In the genomic region with DNA sequence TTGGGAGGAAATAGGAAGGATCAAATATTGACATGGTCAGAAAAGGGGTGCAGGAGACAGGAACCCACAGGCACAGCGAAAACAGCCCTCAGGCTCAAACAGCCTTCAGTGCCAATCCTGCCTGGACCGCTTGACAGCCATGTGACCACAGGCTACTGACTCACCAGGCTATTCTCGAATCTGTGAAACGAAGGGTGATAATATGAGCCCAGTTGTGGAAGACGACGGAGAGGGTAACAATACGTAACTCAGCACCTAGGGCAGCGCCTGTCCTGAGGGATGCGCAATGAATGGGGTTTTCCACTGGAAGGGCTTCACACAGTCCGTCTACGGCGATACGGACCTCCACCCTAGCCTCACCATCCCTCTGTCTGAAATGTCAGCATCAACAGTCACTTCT, we compare ENCODE assay signal across 19 cellular contexts.
DNase-seq lines count a peak whose midpoint lies in the region; ATAC-seq and TF ChIP-seq lines count a peak whose summit lies in the region.
"Had no signal": no experiment of that assay in that cellular context is flagged by ENCODE, and none has a peak within 500 bp of the region (broad histone marks: within the 10 kb centered on the region; RNA-seq: fewer than 3 reads in every experiment).

No MANE protein-coding gene starts in this region.

- WGBS in psoas muscle, 3 donors = 61 to 66% (median 64%) methylated on average over 13 of the region's 13 CpGs

- no peak overlapping the region for H3K4me3 ChIP-seq in HEK293 (ENCODE audit: low read depth, low read length)
- no peak overlapping the region for H3K4me3 ChIP-seq in psoas muscle
- no peak overlapping the region for H3K4me3 ChIP-seq in upper lobe of right lung
- H3K4me3 ChIP-seq: esophagus squamous epithelium had no signal

- DNase-seq in astrocyte of the hippocampus (ENCODE audit: low read depth, low spot score) (peak; percentile 55), immature natural killer cell (no peak), psoas muscle (peak in 1 of 2 donors; percentile 35), upper lobe of right lung (no peak), SKM-1 (lab: John Stamatoyannopoulos, UW; ENCODE audit: unreplicated experiment) (no peak), chondrocyte (ENCODE audit: low spot score) (no peak)
- DNase-seq: activated CD4-positive, alpha-beta T cell treated with anti-CD3 and anti-CD28 coated beads, Interleukin-2, amount 50 U/mL, for 1 hour; activated gamma-delta T cell; effector memory CD8-positive, alpha-beta T cell; esophagus squamous epithelium; mammary epithelial cell; naive thymus-derived CD8-positive, alpha-beta T cell; NCI-H1417; NCI-H2107; NCI-H524 treated with DMSO at 0.1 percent for 48 hours; T-helper 17 cell had no signal

- H3K27me3 Mint-ChIP-seq in immature natural killer cell (ENCODE audit: low read depth in 3 of 3) (peaks cover 0 to 2% (median 2%) of the 10 kb centered on the region in 3 donors), chondrocyte (ENCODE audit: low read depth) (peaks cover 1% of the 10 kb centered on the region)
- H3K27me3 Mint-ChIP-seq: effector memory CD8-positive, alpha-beta T cell; naive thymus-derived CD8-positive, alpha-beta T cell had no signal

- peaks cover 21 to 64% of the 10 kb centered on the region in 2 donors for H3K4me1 Mint-ChIP-seq in immature natural killer cell
- peaks cover 8% of the 10 kb centered on the region for H3K4me1 Mint-ChIP-seq in chondrocyte (ENCODE audit: low read depth)

- H3K9me3 ChIP-seq in HEK293 (ENCODE audit: control insufficient read depth, insufficient read depth, low read depth, low read length) (no peaks in the 10 kb centered on the region), psoas muscle (no peaks in the 10 kb centered on the region), upper lobe of right lung (no peaks in the 10 kb centered on the region)
- H3K9me3 ChIP-seq: esophagus squamous epithelium had no signal

- peaks cover 6 to 11% (median 7%) of the 10 kb centered on the region in 3 donors for H3K36me3 Mint-ChIP-seq in immature natural killer cell
- no peaks in the 10 kb centered on the region for H3K36me3 Mint-ChIP-seq in chondrocyte (ENCODE audit: low read depth)
- H3K36me3 Mint-ChIP-seq: naive thymus-derived CD8-positive, alpha-beta T cell had no signal

- H3K36me3 ChIP-seq in HEK293 (ENCODE audit: control insufficient read depth in 2 of 2, insufficient read depth in 1 of 2, low read length in 2 of 2) (no peaks in the 10 kb centered on the region), psoas muscle (ENCODE audit: insufficient read depth in 1 of 2, low read depth in 1 of 2) (no peaks in the 10 kb centered on the region), upper lobe of right lung (no peaks in the 10 kb centered on the region)
- H3K36me3 ChIP-seq: esophagus squamous epithelium had no signal

- POLR2A ChIA-PET in HEK293 (lab: Yijun Ruan, JAX) = no interaction called here

- H3K9me3 Mint-ChIP-seq in immature natural killer cell (no peaks in the 10 kb centered on the region), chondrocyte (ENCODE audit: low read depth) (no peaks in the 10 kb centered on the region)
- H3K9me3 Mint-ChIP-seq: effector memory CD8-positive, alpha-beta T cell; naive thymus-derived CD8-positive, alpha-beta T cell had no signal

- H3K27me3 ChIP-seq in psoas muscle (ENCODE audit: insufficient read depth in 3 of 3, low read length in 2 of 3) (no peaks in the 10 kb centered on the region), upper lobe of right lung (peaks cover 5% of the 10 kb centered on the region)
- H3K27me3 ChIP-seq: esophagus squamous epithelium had no signal

- intact Hi-C loops in psoas muscle (cut with DNase I) (loop anchor here in 1 of 2 donors (10.0 kb wide), 3 partner anchors 48 to 172 kb away; a partner anchor contains a TSS), upper lobe of right lung (cut with DNase I) (no loop called here)

- TF ChIP-seq CTCF in HEK293 (tag by site-specific recombination; IDR thresholded peaks at IDR 0.05) (no peak), psoas muscle (IDR thresholded peaks at IDR 0.05) (no peak), upper lobe of right lung (IDR thresholded peaks at IDR 0.05) (no peak), chondrocyte (IDR thresholded peaks at IDR 0.05) (no peak)

- ATAC-seq in psoas muscle = peak in 3 of 4 donors; percentile 55 to 74 (median 63)
- ATAC-seq in upper lobe of right lung = no peak
- ATAC-seq in GM19328 (IDR thresholded peaks at IDR 0.05; ENCODE audit: unreplicated experiment) = no peak
- ATAC-seq: effector memory CD8-positive, alpha-beta T cell; naive thymus-derived CD8-positive, alpha-beta T cell; T-helper 17 cell had no signal

- CTCF ChIA-PET in HEK293 (lab: Yijun Ruan, JAX) = no interaction called here

- H3K4me1 ChIP-seq in HEK293 (ENCODE audit: control insufficient read depth, insufficient read depth, low read length) (peaks cover 9% of the 10 kb centered on the region), psoas muscle (peaks cover 3% of the 10 kb centered on the region), upper lobe of right lung (peaks cover 29% of the 10 kb centered on the region)

- H3K27ac ChIP-seq in HEK293 (ENCODE audit: extremely low read depth, low read depth, low read length) (no peak overlapping the region), psoas muscle (no peak overlapping the region), upper lobe of right lung (no peak overlapping the region)
- H3K27ac ChIP-seq: esophagus squamous epithelium, VCaP had no signal

- peak overlapping the region; percentile 12 to 60 (median 56) for H3K27ac Mint-ChIP-seq in immature natural killer cell
- H3K27ac Mint-ChIP-seq in chondrocyte (ENCODE audit: unreplicated experiment) = no peak overlapping the region
- H3K27ac Mint-ChIP-seq: naive thymus-derived CD8-positive, alpha-beta T cell; T-helper 17 cell had no signal

- no peak overlapping the region for H3K4me3 Mint-ChIP-seq in immature natural killer cell
- H3K4me3 Mint-ChIP-seq in chondrocyte (ENCODE audit: unreplicated experiment) = no peak overlapping the region
- H3K4me3 Mint-ChIP-seq: effector memory CD8-positive, alpha-beta T cell; T-helper 17 cell had no signal

TF ChIP-seq in HEK293, 187 proteins besides CTCF, POLR2A, EP300 and RAD21:
- TF ChIP-seq, protein P1, sequence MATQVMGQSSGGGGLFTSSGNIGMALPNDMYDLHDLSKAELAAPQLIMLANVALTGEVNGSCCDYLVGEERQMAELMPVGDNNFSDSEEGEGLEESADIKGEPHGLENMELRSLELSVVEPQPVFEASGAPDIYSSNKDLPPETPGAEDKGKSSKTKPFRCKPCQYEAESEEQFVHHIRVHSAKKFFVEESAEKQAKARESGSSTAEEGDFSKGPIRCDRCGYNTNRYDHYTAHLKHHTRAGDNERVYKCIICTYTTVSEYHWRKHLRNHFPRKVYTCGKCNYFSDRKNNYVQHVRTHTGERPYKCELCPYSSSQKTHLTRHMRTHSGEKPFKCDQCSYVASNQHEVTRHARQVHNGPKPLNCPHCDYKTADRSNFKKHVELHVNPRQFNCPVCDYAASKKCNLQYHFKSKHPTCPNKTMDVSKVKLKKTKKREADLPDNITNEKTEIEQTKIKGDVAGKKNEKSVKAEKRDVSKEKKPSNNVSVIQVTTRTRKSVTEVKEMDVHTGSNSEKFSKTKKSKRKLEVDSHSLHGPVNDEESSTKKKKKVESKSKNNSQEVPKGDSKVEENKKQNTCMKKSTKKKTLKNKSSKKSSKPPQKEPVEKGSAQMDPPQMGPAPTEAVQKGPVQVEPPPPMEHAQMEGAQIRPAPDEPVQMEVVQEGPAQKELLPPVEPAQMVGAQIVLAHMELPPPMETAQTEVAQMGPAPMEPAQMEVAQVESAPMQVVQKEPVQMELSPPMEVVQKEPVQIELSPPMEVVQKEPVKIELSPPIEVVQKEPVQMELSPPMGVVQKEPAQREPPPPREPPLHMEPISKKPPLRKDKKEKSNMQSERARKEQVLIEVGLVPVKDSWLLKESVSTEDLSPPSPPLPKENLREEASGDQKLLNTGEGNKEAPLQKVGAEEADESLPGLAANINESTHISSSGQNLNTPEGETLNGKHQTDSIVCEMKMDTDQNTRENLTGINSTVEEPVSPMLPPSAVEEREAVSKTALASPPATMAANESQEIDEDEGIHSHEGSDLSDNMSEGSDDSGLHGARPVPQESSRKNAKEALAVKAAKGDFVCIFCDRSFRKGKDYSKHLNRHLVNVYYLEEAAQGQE (tag by site-specific recombination; IDR thresholded peaks at IDR 0.05) = peak; percentile 73
- TF ChIP-seq, protein P2, sequence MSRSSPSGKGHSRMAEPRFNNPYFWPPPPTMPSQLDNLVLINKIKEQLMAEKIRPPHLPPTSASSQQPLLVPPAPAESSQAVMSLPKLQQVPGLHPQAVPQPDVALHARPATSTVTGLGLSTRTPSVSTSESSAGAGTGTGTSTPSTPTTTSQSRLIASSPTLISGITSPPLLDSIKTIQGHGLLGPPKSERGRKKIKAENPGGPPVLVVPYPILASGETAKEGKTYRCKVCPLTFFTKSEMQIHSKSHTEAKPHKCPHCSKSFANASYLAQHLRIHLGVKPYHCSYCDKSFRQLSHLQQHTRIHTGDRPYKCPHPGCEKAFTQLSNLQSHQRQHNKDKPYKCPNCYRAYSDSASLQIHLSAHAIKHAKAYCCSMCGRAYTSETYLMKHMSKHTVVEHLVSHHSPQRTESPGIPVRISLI (tag by site-specific recombination; IDR thresholded peaks at IDR 0.05) = no peak
- no peak for TF ChIP-seq ZFP3 (tag by site-specific recombination; IDR thresholded peaks at IDR 0.05; ENCODE audit: low read depth)

Comparison
In these comparisons a context has a peak if more than half of its experiments do, and no peak if none do; other contexts are left out.
1. ATAC-seq: peak in psoas muscle (3 of 4); none in upper lobe of right lung (single experiment) and GM19328 (single experiment).